In genomic region chr11:33667819-33668467, GRCh38 we compare ENCODE assay signal across 16 cellular contexts. TPM values are rescaled to one million over a fixed set of nuclear protein-coding genes. Genes with fewer than 3 reads are reported as not detected.
A peak's percentile ranks its signal among the peaks of the same experiment; 100 is the strongest.
DNase-seq lines count a peak whose midpoint lies in the region; ATAC-seq and TF ChIP-seq lines count a peak whose summit lies in the region.
"Had no signal": no experiment of that assay in that cellular context is flagged by ENCODE, and none has a peak within 500 bp of the region (broad histone marks: within the 10 kb centered on the region; RNA-seq: fewer than 3 reads in every experiment).

No MANE protein-coding gene starts in this region.

- peak overlapping the region; percentile 3 for H3K14ac ChIP-seq in trophoblast cell (ENCODE audit: low read length)

- DNase-seq in activated CD8-positive, alpha-beta memory T cell treated with anti-CD3 and anti-CD28 coated beads for 24 hours: peak; percentile 28
- DNase-seq in activated CD8-positive, alpha-beta memory T cell treated with anti-CD3 and anti-CD28 coated beads, Interleukin-2, amount 10 ng/mL, durations not matched to agents 7 days and 5 days: no peak
- no peak for DNase-seq in WTC11 (ENCODE audit: low spot score)
- DNase-seq in esophagus squamous epithelium (lab: John Stamatoyannopoulos, UW): no peak
- DNase-seq in trophoblast cell: peak; percentile 44 to 69
- DNase-seq in NCI-H187 (lab: John Stamatoyannopoulos, UW): no peak
- DNase-seq in kidney tubule cell (ENCODE audit: low spot score): no peak
- no peak for DNase-seq in right lobe of liver
- DNase-seq: C1 segment of cervical spinal cord, COR-L47, DMS153, HCEC 1CT, NCI-H748 treated with DMSO at 0.1 percent for 48 hours, Peyer's patch, SHP77 had no signal

- H2AFZ ChIP-seq in trophoblast cell (ENCODE audit: insufficient read depth, low read length, poor library complexity): no peak overlapping the region

- H3K9me3 ChIP-seq in esophagus squamous epithelium (no peaks in the 10 kb centered on the region), trophoblast cell (ENCODE audit: insufficient read depth, low read depth, low read length) (peaks cover 2% of the 10 kb centered on the region), right lobe of liver (no peaks in the 10 kb centered on the region)
- H3K9me3 ChIP-seq: Peyer's patch had no signal

- no peak overlapping the region for H4K8ac ChIP-seq in trophoblast cell (ENCODE audit: low read depth, low read length)

- H3K27ac Mint-ChIP-seq in activated CD8-positive, alpha-beta memory T cell treated with anti-CD3 and anti-CD28 coated beads, Interleukin-2, amount 10 ng/mL, durations not matched to agents 7 days and 5 days: no peak overlapping the region
- H3K27ac Mint-ChIP-seq in WTC11: peak overlapping the region; percentile 50

- H3K23ac ChIP-seq in trophoblast cell (ENCODE audit: low read length): no peak overlapping the region

- H2AK5ac ChIP-seq in trophoblast cell (ENCODE audit: low read length): peak overlapping the region; percentile 1

- peaks cover 15% of the 10 kb centered on the region for H3K4me1 Mint-ChIP-seq in activated CD8-positive, alpha-beta memory T cell treated with anti-CD3 and anti-CD28 coated beads, Interleukin-2, amount 10 ng/mL, durations not matched to agents 7 days and 5 days
- H3K4me1 Mint-ChIP-seq in WTC11: peaks cover 54% of the 10 kb centered on the region

- TF ChIP-seq CTCF in WTC11 (IDR thresholded peaks at IDR 0.05): no peak
- TF ChIP-seq CTCF in esophagus squamous epithelium (IDR thresholded peaks at IDR 0.05): no peak
- TF ChIP-seq CTCF in right lobe of liver (IDR thresholded peaks at IDR 0.05): no peak

- peak overlapping the region; percentile 35 for H2BK120ac ChIP-seq in trophoblast cell (ENCODE audit: insufficient read depth, low read length, poor library complexity)

- 65 to 74% methylated on average over 9 to 18 of the region's 18 CpGs for WGBS in esophagus squamous epithelium, 2 donors
- WGBS in trophoblast cell (ENCODE audit: extremely low coverage, insufficient coverage, insufficient read length): no CpG with 5 or more reads among the region's 18 CpGs
- 71% methylated on average over 9 of the region's 18 CpGs for WGBS in right lobe of liver (ENCODE audit: insufficient coverage, low coverage, low lambda C conversion rate, missing lambda C conversion rate)

- H3K4me1 ChIP-seq in esophagus squamous epithelium (peaks cover 13 to 71% (median 18%) of the 10 kb centered on the region in 3 donors), trophoblast cell (ENCODE audit: control insufficient read depth in 1 of 2, insufficient read depth in 2 of 2, low read length in 2 of 2) (peaks cover 0 to 7% of the 10 kb centered on the region in 2 experiments), right lobe of liver (no peaks in the 10 kb centered on the region)
- H3K4me1 ChIP-seq: Peyer's patch had no signal

- peak overlapping the region; percentile 34 for H2BK12ac ChIP-seq in trophoblast cell (ENCODE audit: low read length)

- H3K9ac ChIP-seq in trophoblast cell (ENCODE audit: low read length): no peak overlapping the region

- no peaks in the 10 kb centered on the region for H3K9me3 Mint-ChIP-seq in activated CD8-positive, alpha-beta memory T cell treated with anti-CD3 and anti-CD28 coated beads, Interleukin-2, amount 10 ng/mL, durations not matched to agents 7 days and 5 days (ENCODE audit: low read depth)
- H3K9me3 Mint-ChIP-seq in WTC11: peaks cover 16% of the 10 kb centered on the region

- no peak overlapping the region for H3K4ac ChIP-seq in trophoblast cell (ENCODE audit: low read depth, low read length)

- intact Hi-C loops in esophagus squamous epithelium (cut with DNase I): no loop called here
- intact Hi-C loops in right lobe of liver (cut with DNase I): no loop called here

- H3K4me3 Mint-ChIP-seq in activated CD8-positive, alpha-beta memory T cell treated with anti-CD3 and anti-CD28 coated beads, Interleukin-2, amount 10 ng/mL, durations not matched to agents 7 days and 5 days: no peak overlapping the region
- H3K4me3 Mint-ChIP-seq in WTC11: no peak overlapping the region

- H2BK5ac ChIP-seq in trophoblast cell (ENCODE audit: low read depth, low read length, poor library complexity): no peak overlapping the region

- H3K18ac ChIP-seq in trophoblast cell (ENCODE audit: low read length): no peak overlapping the region

- POLR2A ChIA-PET in WTC11 (lab: Charles Lee): no interaction called here

- H3K4me2 ChIP-seq in trophoblast cell (ENCODE audit: low read length): no peak overlapping the region

- peaks cover 4% of the 10 kb centered on the region for H3K79me1 ChIP-seq in trophoblast cell (ENCODE audit: low read length)

- H3K27me3 Mint-ChIP-seq in activated CD8-positive, alpha-beta memory T cell treated with anti-CD3 and anti-CD28 coated beads, Interleukin-2, amount 10 ng/mL, durations not matched to agents 7 days and 5 days: peaks cover 16% of the 10 kb centered on the region
- no peaks in the 10 kb centered on the region for H3K27me3 Mint-ChIP-seq in WTC11 (ENCODE audit: low read depth)

- H4K12ac ChIP-seq in trophoblast cell (ENCODE audit: low read depth, low read length): no peak overlapping the region

- TF ChIP-seq POLR2A in esophagus squamous epithelium (IDR thresholded peaks at IDR 0.05) (no peak), right lobe of liver (IDR thresholded peaks at IDR 0.05) (no peak)

- no peaks in the 10 kb centered on the region for H3K36me3 Mint-ChIP-seq in activated CD8-positive, alpha-beta memory T cell treated with anti-CD3 and anti-CD28 coated beads, Interleukin-2, amount 10 ng/mL, durations not matched to agents 7 days and 5 days
- H3K36me3 Mint-ChIP-seq in WTC11: peaks cover 9% of the 10 kb centered on the region

- no peaks in the 10 kb centered on the region for H3K79me2 ChIP-seq in trophoblast cell (ENCODE audit: control insufficient read depth, insufficient read depth, low read length, poor library complexity)

- H3K36me3 ChIP-seq in esophagus squamous epithelium (no peaks in the 10 kb centered on the region), trophoblast cell (ENCODE audit: control insufficient read depth in 1 of 2, insufficient read depth in 2 of 2, low read length in 2 of 2) (no peaks in the 10 kb centered on the region), right lobe of liver (no peaks in the 10 kb centered on the region)
- H3K36me3 ChIP-seq: Peyer's patch had no signal

- H3K27ac ChIP-seq in esophagus squamous epithelium (peak overlapping the region; percentile 76 to 84 (median 80)), trophoblast cell (ENCODE audit: low read depth, low read length) (no peak overlapping the region), right lobe of liver (no peak overlapping the region)
- H3K27ac ChIP-seq: Peyer's patch had no signal

- H3K4me3 ChIP-seq in esophagus squamous epithelium (no peak overlapping the region), trophoblast cell (ENCODE audit: low read depth, low read length) (no peak overlapping the region), right lobe of liver (no peak overlapping the region)
- H3K4me3 ChIP-seq: Peyer's patch had no signal

- CTCF ChIA-PET in activated CD8-positive, alpha-beta memory T cell treated with anti-CD3 and anti-CD28 coated beads, Interleukin-2, amount 10 ng/mL, durations not matched to agents 7 days and 5 days (lab: Charles Lee): no interaction called here
- CTCF ChIA-PET in WTC11 (lab: Charles Lee): interaction anchor here (1.2 to 1.5 kb wide), 2 partner anchors 14 to 75 kb away, joined by 3 to 5 read pairs; no protein-coding TSS in a partner anchor

- peak overlapping the region; percentile 67 for H4K91ac ChIP-seq in trophoblast cell (ENCODE audit: low read depth, low read length)

- no peak for ATAC-seq in activated CD8-positive, alpha-beta memory T cell treated with anti-CD3 and anti-CD28 coated beads, Interleukin-2, amount 10 ng/mL, durations not matched to agents 7 days and 5 days
- no peak for ATAC-seq in WTC11
- ATAC-seq in right lobe of liver: no peak

- H3K27me3 ChIP-seq in esophagus squamous epithelium: no peaks in the 10 kb centered on the region
- no peaks in the 10 kb centered on the region for H3K27me3 ChIP-seq in trophoblast cell (ENCODE audit: insufficient read depth, low read length)
- no peaks in the 10 kb centered on the region for H3K27me3 ChIP-seq in right lobe of liver
- H3K27me3 ChIP-seq: Peyer's patch had no signal

TF ChIP-seq in WTC11, 78 proteins besides CTCF, POLR2A, EP300 and RAD21:
- TF ChIP-seq ZNF423 (CRISPR knock-in tag; IDR thresholded peaks at IDR 0.05) (no peak), GTF2I (CRISPR knock-in tag; conservative IDR thresholded peaks at IDR 0.05) (no peak)

RNA-seq across cellular contexts. Expression of gene C11orf91, which starts 32.7 kb away (rescaled TPM):
- not detected for total RNA-seq in activated CD8-positive, alpha-beta memory T cell treated with anti-CD3 and anti-CD28 coated beads, Interleukin-2, amount 10 ng/mL, durations not matched to agents 7 days and 5 days
- total RNA-seq in WTC11 (2021): 0.22 TPM in 1 of 3 replicates, not detected in the others
- not detected for total RNA-seq in esophagus squamous epithelium
- polyA plus RNA-seq in trophoblast cell (2013): 0.11 and 0.12 TPM in 2 replicates
- not detected for total RNA-seq in right lobe of liver
- total RNA-seq: HT-29, Peyer's patch had no signal

Comparison
In these comparisons a context has a peak if more than half of its experiments do, and no peak if none do; other contexts are left out.
1. DNase-seq: peak in activated CD8-positive, alpha-beta memory T cell treated with anti-CD3 and anti-CD28 coated beads for 24 hours (single experiment) and trophoblast cell (2 of 2); none in activated CD8-positive, alpha-beta memory T cell treated with anti-CD3 and anti-CD28 coated beads, Interleukin-2, amount 10 ng/mL, durations not matched to agents 7 days and 5 days (single experiment), WTC11 (single experiment), esophagus squamous epithelium (single experiment), NCI-H187 (0 of 2), kidney tubule cell (single experiment) and right lobe of liver (0 of 3).
2. H3K27ac ChIP-seq: peak in esophagus squamous epithelium (4 of 4); none in trophoblast cell (single experiment) and right lobe of liver (0 of 3).